ENCODE assay signal across 20 cellular contexts in the genomic region with DNA sequence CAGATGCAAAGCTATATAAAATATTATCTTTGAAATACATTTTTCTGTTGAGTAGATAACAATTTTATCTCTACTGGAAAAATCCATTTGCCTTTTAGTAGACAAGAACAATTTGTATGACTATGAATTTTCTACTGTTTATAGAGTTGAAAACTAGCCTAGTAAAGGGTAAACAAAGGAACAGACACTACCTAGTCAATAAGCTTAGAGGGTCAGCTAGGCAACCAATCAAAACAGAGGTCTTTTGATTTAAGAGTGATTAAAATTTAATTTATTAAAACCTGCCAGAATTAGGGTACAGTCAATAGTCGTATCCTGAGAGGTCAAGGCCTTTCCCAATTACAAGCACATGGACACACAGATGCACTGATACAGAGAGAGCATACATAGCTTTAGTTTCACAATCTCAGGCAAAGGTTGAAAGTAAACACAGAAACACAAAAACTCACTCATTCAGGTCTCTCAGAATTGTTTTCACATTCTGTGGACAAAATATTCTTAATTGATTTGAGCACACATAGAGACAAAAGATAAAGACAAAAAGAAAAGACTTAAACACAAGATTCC. TPM values are rescaled to one million over a fixed set of nuclear protein-coding genes. Genes with fewer than 3 reads are reported as not detected.
A peak's percentile ranks its signal among the peaks of the same experiment; 100 is the strongest.
DNase-seq lines count a peak whose midpoint lies in the region; ATAC-seq, FAIRE-seq and TF ChIP-seq lines count a peak whose summit lies in the region.
"Had no signal": no experiment of that assay in that cellular context is flagged by ENCODE, and none has a peak within 500 bp of the region (broad histone marks: within the 10 kb centered on the region; RNA-seq: fewer than 3 reads in every experiment).

No MANE protein-coding gene starts in this region.

- peak; percentile 62 for FAIRE-seq in K562 (lab: Jason Lieb, UNC)
- FAIRE-seq: GM12892, GM18507, H54, HTR-8/SVneo had no signal

- H3K4me3 ChIP-seq in K562 = no peak overlapping the region
- H3K4me3 ChIP-seq in liver (ENCODE audit: low read depth in 1 of 3, low read length in 3 of 3) = no peak overlapping the region
- H3K4me3 ChIP-seq in gastroesophageal sphincter = no peak overlapping the region
- H3K4me3 ChIP-seq: BLaER1, GM23248 had no signal

- CTCF ChIA-PET in K562 (lab: Yijun Ruan, JAX; ENCODE audit: low intra/inter-chr PET ratio) = no interaction called here

- H3K4me1 ChIP-seq in K562 (replicated peaks in 1 of 2; ENCODE audit: control insufficient read depth in 2 of 2, insufficient read depth in 2 of 2, low read length in 2 of 2) (no peaks in the 10 kb centered on the region), liver (ENCODE audit: control insufficient read depth in 4 of 4, insufficient read depth in 4 of 4, low read length in 3 of 4) (peaks cover 0 to 4% (median 1%) of the 10 kb centered on the region in 4 donors), gastroesophageal sphincter (no peaks in the 10 kb centered on the region)
- H3K4me1 ChIP-seq: BLaER1 had no signal

- ATAC-seq in K562 = no peak
- ATAC-seq in HG02642 (IDR thresholded peaks at IDR 0.05; ENCODE audit: poor library complexity, unreplicated experiment) = no peak
- no peak for ATAC-seq in gastroesophageal sphincter

- TF ChIP-seq CTCF in 22Rv1 (IDR thresholded peaks at IDR 0.05) (no peak), K562 (IDR thresholded peaks at IDR 0.05 in 2 of 3, conservative IDR thresholded peaks at IDR 0.05 in 1 of 3; ENCODE audit: insufficient read depth in 2 of 3, low read depth in 1 of 3, low read length in 3 of 3) (no peak), liver (IDR thresholded peaks at IDR 0.05; ENCODE audit: low read depth, low read length, missing input control) (no peak), gastroesophageal sphincter (IDR thresholded peaks at IDR 0.05) (no peak)

- no peak overlapping the region for H3K4me2 ChIP-seq in K562 (ENCODE audit: insufficient read depth, low read length)
- H3K4me2 ChIP-seq: BLaER1 had no signal

- H3K9me3 ChIP-seq in K562 (replicated peaks; ENCODE audit: control insufficient read depth, insufficient read depth, low read depth, low read length) (no peaks in the 10 kb centered on the region), liver (ENCODE audit: control insufficient read depth in 4 of 4, low read length in 3 of 4) (no peaks in the 10 kb centered on the region), gastroesophageal sphincter (no peaks in the 10 kb centered on the region)
- H3K9me3 ChIP-seq: BLaER1 had no signal

- DNase-seq in NCI-H146 (lab: John Stamatoyannopoulos, UW) (peak; percentile 58), K562 (ENCODE audit: extremely low read depth in 1 of 4, low spot score in 3 of 4) (peak in 3 of 4 experiments; percentile 16 to 21 (median 20)), NCI-H2081 (lab: John Stamatoyannopoulos, UW) (no peak)
- DNase-seq: 8988T; CD4-positive, alpha-beta memory T cell; DMS153; DMS79; GDM1; GM23248; HCEC 1CT had no signal

- H4K20me1 ChIP-seq in K562 (replicated peaks; ENCODE audit: control insufficient read depth, insufficient read depth, low read length) = no peaks in the 10 kb centered on the region
- H4K20me1 ChIP-seq: BLaER1 had no signal

- H3K27me3 ChIP-seq in K562 (ENCODE audit: control insufficient read depth in 2 of 2, insufficient read depth in 2 of 2, low read length in 2 of 2) (no peaks in the 10 kb centered on the region; a peak in 1 of 5 replicates), liver (ENCODE audit: control insufficient read depth in 4 of 4, insufficient read depth in 4 of 4, low read length in 3 of 4) (no peaks in the 10 kb centered on the region), gastroesophageal sphincter (no peaks in the 10 kb centered on the region)
- H3K27me3 ChIP-seq: BLaER1 had no signal

- POLR2A ChIA-PET in K562 (lab: Yijun Ruan, JAX) = interaction anchor here (0.6 to 1.2 kb wide), 3 partner anchors 26 to 904 kb away, joined by 3 to 6 read pairs (median 3); no protein-coding TSS in a partner anchor

- in situ Hi-C loops in K562 (cut with MboI) = loop anchor here (10.0 to 25.0 kb wide), 3 partner anchors 677 to 1765 kb away; no protein-coding TSS in a partner anchor

- H3K79me2 ChIP-seq in K562 (ENCODE audit: control insufficient read depth, insufficient read depth, low read length) = no peaks in the 10 kb centered on the region

- intact Hi-C loops in K562 (cut with micrococcal nuclease) = loop anchor here (10.0 kb wide), 2 partner anchors 537 to 667 kb away; no protein-coding TSS in a partner anchor

- TF ChIP-seq EP300 in K562 (IDR thresholded peaks at IDR 0.05; ENCODE audit: low read length) = no peak
- TF ChIP-seq EP300 in gastroesophageal sphincter (IDR thresholded peaks at IDR 0.05) = no peak

- WGBS in K562 (ENCODE audit: insufficient coverage, low coverage, missing lambda C conversion rate) = 0% methylated on average over 1 of the region's 1 CpG
- WGBS in liver = 33% methylated on average over 1 of the region's 1 CpG
- 50 to 77% methylated on average over 1 of the region's 1 CpG for WGBS in gastroesophageal sphincter (ENCODE audit: low coverage in 1 of 2), 2 donors

- H3K9me1 ChIP-seq in K562 (ENCODE audit: control insufficient read depth, insufficient read depth, low read length) = no peaks in the 10 kb centered on the region

- H2AFZ ChIP-seq in K562 (ENCODE audit: low read depth, low read length) = no peak overlapping the region
- H2AFZ ChIP-seq: GM23248 had no signal

- no peak for TF ChIP-seq POLR2A in K562 (conservative IDR thresholded peaks at IDR 0.05)
- no peak for TF ChIP-seq POLR2A in gastroesophageal sphincter (IDR thresholded peaks at IDR 0.05)

- peak overlapping the region; percentile 44 for H3K27ac ChIP-seq in 22Rv1
- no peak overlapping the region for H3K27ac ChIP-seq in K562 (ENCODE audit: extremely low read depth, low read depth, low read length)
- no peak overlapping the region for H3K27ac ChIP-seq in liver (ENCODE audit: low read depth in 1 of 2, low read length in 2 of 2)
- H3K27ac ChIP-seq in gastroesophageal sphincter = no peak overlapping the region
- H3K27ac ChIP-seq: BLaER1, GM23248 had no signal

- BruUV-seq in K562 (replicated peaks; lab: Mats Ljungman, UMichigan) = no TSS peak

- no peaks in the 10 kb centered on the region for H3K36me3 ChIP-seq in K562 (ENCODE audit: control insufficient read depth, insufficient read depth, low read length)
- H3K36me3 ChIP-seq in liver (ENCODE audit: control insufficient read depth in 4 of 4, insufficient read depth in 3 of 4, low read depth in 1 of 4, low read length in 3 of 4) = no peaks in the 10 kb centered on the region
- H3K36me3 ChIP-seq in gastroesophageal sphincter = no peaks in the 10 kb centered on the region
- H3K36me3 ChIP-seq: BLaER1 had no signal

- no peak overlapping the region for H3K9ac ChIP-seq in K562 (ENCODE audit: insufficient read depth in 1 of 2, low read depth in 2 of 2, low read length in 2 of 2)
- H3K9ac ChIP-seq in liver (ENCODE audit: low read depth in 1 of 2, low read length in 2 of 2) = no peak overlapping the region
- H3K9ac ChIP-seq: BLaER1, GM23248 had no signal

- TF ChIP-seq RAD21 in K562 (CRISPR knock-in tag; conservative IDR thresholded peaks at IDR 0.05 in 1 of 2, IDR thresholded peaks at IDR 0.05 in 1 of 2) (no peak), liver (IDR thresholded peaks at IDR 0.05) (no peak)

TF ChIP-seq in K562, 482 proteins besides CTCF, POLR2A, EP300 and RAD21 (continues in another document):
- TF ChIP-seq FOXJ2 (tag; IDR thresholded peaks at IDR 0.05) (peak; percentile 54; the same call in 1 of the 2 replicates), RFX5 (IDR thresholded peaks at IDR 0.05; ENCODE audit: low read depth, low read length) (no peak)

TF ChIP-seq in liver, 16 proteins besides CTCF, POLR2A, EP300 and RAD21 (continues in another document):
- TF ChIP-seq EGR1 (IDR thresholded peaks at IDR 0.05; ENCODE audit: low read depth in 2 of 2) (no peak), TAF1 (conservative IDR thresholded peaks at IDR 0.05) (no peak), HNF4G (IDR thresholded peaks at IDR 0.05) (peak; percentile 11), GABPA (IDR thresholded peaks at IDR 0.05 in 1 of 2, conservative IDR thresholded peaks at IDR 0.05 in 1 of 2) (no peak), SP1 (IDR thresholded peaks at IDR 0.05) (peak; percentile 42), FOXA2 (IDR thresholded peaks at IDR 0.05) (peak; percentile 80)
- TF ChIP-seq, protein P1, sequence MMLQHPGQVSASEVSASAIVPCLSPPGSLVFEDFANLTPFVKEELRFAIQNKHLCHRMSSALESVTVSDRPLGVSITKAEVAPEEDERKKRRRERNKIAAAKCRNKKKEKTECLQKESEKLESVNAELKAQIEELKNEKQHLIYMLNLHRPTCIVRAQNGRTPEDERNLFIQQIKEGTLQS (IDR thresholded peaks at IDR 0.05) = no peak
- TF ChIP-seq, protein P2, sequence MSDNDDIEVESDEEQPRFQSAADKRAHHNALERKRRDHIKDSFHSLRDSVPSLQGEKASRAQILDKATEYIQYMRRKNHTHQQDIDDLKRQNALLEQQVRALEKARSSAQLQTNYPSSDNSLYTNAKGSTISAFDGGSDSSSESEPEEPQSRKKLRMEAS (IDR thresholded peaks at IDR 0.05) = peak; percentile 77

RNA-seq across cellular contexts. Expression of a gene that starts 24.5 kb away (rescaled TPM):
- 0.09 and 0.14 TPM in 2 replicates for total RNA-seq in K562 (2011; cell fraction: chromatin; rRNA removed; ENCODE audit: low replicate concordance)
- total RNA-seq in K562 (2011; cell fraction: nucleolus; rRNA removed) = 0.13 and 0.17 TPM in 2 replicates
- total RNA-seq in K562 (2011; cell fraction: nucleoplasm; rRNA removed) = 0.07 and 0.15 TPM in 2 replicates
- total RNA-seq in K562 (2014; rRNA removed) (under 0.01 and 0.04 TPM in 2 replicates), K562 (2014; rRNA removed; fragmentation: Illumina TruSeq; extraction: Trizol) (not detected in 2 replicates), K562 (2015; rRNA removed; fragmentation: Illumina TruSeq; extraction: Trizol) (0.04 TPM in 1 of 2 replicates, not detected in the other), K562 (2021) (0.07 and 0.20 TPM in 2 replicates), liver (10 to 100 TPM; 24.5 to 29.1 TPM), gastroesophageal sphincter (10 to 100 TPM; 13.7 to 21.7 (median 16.5) TPM)
- polyA plus RNA-seq in K562 (2011; rRNA removed) (0.01 TPM in 1 of 2 replicates, not detected in the other), K562 (2014; fragmentation: Illumina TruSeq; extraction: Trizol) (not detected in 2 replicates), K562 (2014; fragmentation: Nextera tagmentation; extraction: Ambion mirVana) (not detected), K562 (2014; rRNA removed) (0.01 and 0.03 TPM in 2 replicates), liver (10 to 100 TPM in 1 of 2 donors, 1 to 10 TPM in 1; 5.9 to 11.8 TPM)
- not detected in 2 replicates for polyA plus RNA-seq in K562 (2011; cell fraction: cytosol; rRNA removed)
- polyA plus RNA-seq in K562 (2011; cell fraction: nucleus; rRNA removed) = 0.10 TPM in 1 of 2 replicates, not detected in the other
- 0.01 TPM in 2 replicates for polyA plus RNA-seq in K562 (2012)
- polyA minus RNA-seq in K562 (2011; rRNA and poly(A)+ RNA removed) = not detected in 2 replicates
- polyA minus RNA-seq in K562 (2011; cell fraction: cytosol; rRNA and poly(A)+ RNA removed) = not detected in 2 replicates
- 0.67 TPM in 1 of 2 replicates, not detected in the other for polyA minus RNA-seq in K562 (2011; cell fraction: nucleus; rRNA and poly(A)+ RNA removed)
- total RNA-seq: CD4-positive, alpha-beta memory T cell had no signal
- polyA plus RNA-seq: CD14-positive monocyte; CD4-positive, alpha-beta memory T cell had no signal

Comparison
In these comparisons a context has a peak if more than half of its experiments do, and no peak if none do; other contexts are left out.
1. DNase-seq: peak in NCI-H146 (single experiment) and K562 (3 of 4); none in NCI-H2081 (0 of 2).
2. RNA of a gene that starts 24.5 kb away (total RNA-seq): 24.5 to 29.1 TPM in liver and 13.7 to 21.7 TPM in gastroesophageal sphincter; under 0.01 to 0.20 TPM in K562; every median in the first group is over 10 times any median in the second.